ENCODE assay signal across 1 cellular context in genomic region chr5:25393321-25393720, GRCh38.
TF ChIP-seq lines count a peak whose summit lies in the region.

No MANE protein-coding gene starts in this region.

TF ChIP-seq in HepG2, 621 proteins besides CTCF, POLR2A, EP300 and RAD21 (continued from another document):
- no peak for TF ChIP-seq PRDM4 (CRISPR knock-in tag; IDR thresholded peaks at IDR 0.05; ENCODE audit: borderline replicate concordance)
- TF ChIP-seq NKX3-1 (CRISPR knock-in tag; IDR thresholded peaks at IDR 0.05): no peak
- TF ChIP-seq SP2 (CRISPR knock-in tag; IDR thresholded peaks at IDR 0.05): no peak
- no peak for TF ChIP-seq HNRNPUL1 (IDR thresholded peaks at IDR 0.05; ENCODE audit: low read depth, low read length)
